In genomic region chr17:4554997-4555799, GRCh38 we compare ENCODE assay signal across 8 cellular contexts. TPM values are rescaled to one million over a fixed set of nuclear protein-coding genes. Genes with fewer than 3 reads are reported as not detected.
A peak's percentile ranks its signal among the peaks of the same experiment; 100 is the strongest.
DNase-seq lines count a peak whose midpoint lies in the region; ATAC-seq, FAIRE-seq and TF ChIP-seq lines count a peak whose summit lies in the region.

MYBBP1A (minus strand) TSS chr17:4555384; CDS start chr17:4555324, 60 bp downstream.

- intact Hi-C loops in Right ventricle myocardium superior (cut with DNase I) (loop anchor here (5.0 kb wide), 1 partner anchor 133 kb away; no protein-coding TSS in a partner anchor), pancreas (cut with DNase I) (no loop called here), tibial artery (cut with DNase I; ENCODE audit: low total_unique reads) (loop anchor here (5.0 kb wide), 1 partner anchor 58 kb away; the partner anchor contains the start of gene SPNS2)

- peak; percentile 98 for DNase-seq in GM12865 (ENCODE audit: low read depth)
- peak; percentile 85 to 95 (median 92) for DNase-seq in NCI-H1417 (lab: John Stamatoyannopoulos, UW)
- DNase-seq in SW 1271 (lab: John Stamatoyannopoulos, UW) = peak; percentile 80 to 93
- peak; percentile 96 for DNase-seq in activated naive CD8-positive, alpha-beta T cell treated with anti-CD3 and anti-CD28 coated beads, Interleukin-2, amount 50 U/mL, for 16 hours (ENCODE audit: low read depth, low spot score)
- peak; percentile 99 for DNase-seq in Right ventricle myocardium superior
- peak; percentile 95 to 99 (median 97) for DNase-seq in pancreas
- DNase-seq in tibial artery = peak; percentile 97 to 98

- H3K36me3 ChIP-seq in pancreas (peaks cover 3 to 32% (median 31%) of the 10 kb centered on the region in 3 donors), tibial artery (peaks cover 29 to 39% (median 38%) of the 10 kb centered on the region in 3 donors)

- H3K4me3 ChIP-seq in GM12865 (ENCODE audit: low read depth, low read length) = peak within 1 kb of the TSS; percentile 87
- H3K4me3 ChIP-seq in pancreas = peak within 1 kb of the TSS; percentile 64 to 98 (median 76)
- H3K4me3 ChIP-seq in tibial artery = peak within 1 kb of the TSS; percentile 80 to 86

- H3K27me3 ChIP-seq in pancreas = no peaks in the 10 kb centered on the region
- H3K27me3 ChIP-seq in tibial artery = no peaks in the 10 kb centered on the region

- peak; percentile 88 for ATAC-seq in HG02678 (IDR thresholded peaks at IDR 0.05; ENCODE audit: unreplicated experiment)
- peak; percentile 97 for ATAC-seq in Right ventricle myocardium superior (ENCODE audit: poor library complexity)
- peak; percentile 89 to 95 (median 94) for ATAC-seq in pancreas

- H3K27ac ChIP-seq in pancreas (peak within 1 kb of the TSS; percentile 45 to 80 (median 63)), tibial artery (peak within 1 kb of the TSS; percentile 74 to 77)

- H3K4me1 ChIP-seq in pancreas = peaks cover 12 to 21% (median 15%) of the 10 kb centered on the region in 3 donors
- peaks cover 0 to 42% (median 22%) of the 10 kb centered on the region in 4 donors for H3K4me1 ChIP-seq in tibial artery

- TF ChIP-seq CTCF in GM12865 (IDR thresholded peaks at IDR 0.05; ENCODE audit: insufficient read depth, low read depth, low read length, missing control alignments) (peak; percentile 12), pancreas (IDR thresholded peaks at IDR 0.05) (no peak), tibial artery (IDR thresholded peaks at IDR 0.05) (peak; percentile 26 to 34)

- H3K9me3 ChIP-seq in pancreas = no peaks in the 10 kb centered on the region
- no peaks in the 10 kb centered on the region for H3K9me3 ChIP-seq in tibial artery

- peak; percentile 37 for FAIRE-seq in pancreas (lab: Jason Lieb, UNC)

- 1% methylated on average over 69 of the region's 69 CpGs for WGBS in pancreas, 2 donors

RNA-seq across cellular contexts. Expression of gene MYBBP1A, which starts in this region (rescaled TPM):
- total RNA-seq in Right ventricle myocardium superior (18.8 TPM), pancreas (10 to 100 TPM; 21.8 to 41.8 (median 30.6) TPM)
- 10 to 100 TPM; 73.1 to 93.1 TPM for polyA plus RNA-seq in pancreas

Comparison
In these comparisons a context has a peak if more than half of its experiments do, and no peak if none do; other contexts are left out.
1. Peak in every context shown above with its lines: DNase-seq, ATAC-seq, H3K4me3 ChIP-seq and H3K27ac ChIP-seq.
2. CTCF ChIP-seq: peak in GM12865 (single experiment) and tibial artery (2 of 2); none in pancreas (0 of 4).
3. intact Hi-C loops: an anchor here in Right ventricle myocardium superior (5.0 kb wide) and tibial artery (5.0 kb wide); none called in pancreas.